Comparison of ENCODE assay signal across 29 cellular contexts in the genomic region with DNA sequence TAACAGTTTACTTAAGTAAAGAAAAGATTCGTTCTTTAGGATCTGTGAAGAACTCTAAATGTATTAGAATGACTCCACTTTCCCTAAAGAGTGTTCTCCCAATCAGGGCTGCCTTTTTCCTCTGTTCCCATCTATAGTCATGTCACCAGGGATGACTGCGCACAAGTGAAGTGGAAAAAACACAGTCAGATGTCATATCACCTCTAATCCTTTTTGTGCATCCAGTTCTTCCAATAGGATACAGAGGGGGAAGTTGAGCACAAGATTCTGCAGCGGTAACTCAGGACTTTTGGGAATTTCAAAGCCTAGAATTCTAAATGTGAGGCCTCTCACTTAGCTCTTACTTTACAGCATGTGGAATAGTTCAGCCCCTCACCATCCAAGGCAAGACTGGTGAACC.
"Had no signal": no experiment of that assay in that cellular context is flagged by ENCODE, and none has a peak within 500 bp of the region (broad histone marks: within the 10 kb centered on the region; RNA-seq: fewer than 3 reads in every experiment).

No MANE protein-coding gene starts in this region.

- H3K27me3 Mint-ChIP-seq: natural killer cell treated with Interleukin-12 subunit alpha and Interleukin-12 subunit beta and Interleukin-15 and Interleukin-18, amount 100 ng/mL, for 72 hours; stimulated activated naive B cell treated with anti-CD40 and anti-IgM and Interleukin-4, amounts not matched to agents 10 μg/mL and 1 μg/mL and 100 μg/mL, for 72 hours had no signal

- H3K4me1 ChIP-seq: heart left ventricle, left lung, pancreas, prostate gland, suprapubic skin, tibial artery, upper lobe of right lung had no signal

- H3K36me3 ChIP-seq: heart left ventricle, left lung, pancreas, prostate gland, suprapubic skin, thoracic aorta, tibial artery, upper lobe of right lung had no signal

- H3K36me3 Mint-ChIP-seq: immature natural killer cell; naive thymus-derived CD4-positive, alpha-beta T cell; natural killer cell treated with Interleukin-12 subunit alpha and Interleukin-12 subunit beta and Interleukin-15 and Interleukin-18, amount 100 ng/mL, for 72 hours; stimulated activated naive B cell treated with anti-CD40 and anti-IgM and Interleukin-4, amounts not matched to agents 10 μg/mL and 1 μg/mL and 100 μg/mL, for 72 hours had no signal

- H3K27ac ChIP-seq: heart left ventricle, left lung, pancreas, prostate gland, skin epidermis, suprapubic skin, thoracic aorta, tibial artery, upper lobe of right lung had no signal

- H3K27me3 ChIP-seq: left lung, pancreas, suprapubic skin, tibial artery, upper lobe of right lung had no signal

- DNase-seq: heart left ventricle; hypothalamus; immature natural killer cell; kidney; left colon; left lung; midbrain; mucosa of descending colon; naive thymus-derived CD4-positive, alpha-beta T cell; nucleus accumbens; pancreas; posterior cingulate gyrus; stimulated activated CD4-positive, alpha-beta T cell treated with anti-CD3 and anti-CD28 coated beads, Interleukin-12 subunit alpha, Interleukin-12 subunit beta, amount 100 ng/mL, for 4 hours; stimulated activated CD4-positive, alpha-beta T cell treated with anti-CD3 and anti-CD28 coated beads, Interleukin-15, amount 100 ng/mL, for 24 hours; stimulated activated CD4-positive, alpha-beta T cell treated with anti-CD3 and anti-CD28 coated beads, Interleukin-2, amount 100 ng/mL, for 24 hours; stimulated activated CD4-positive, alpha-beta T cell treated with anti-CD3 and anti-CD28 coated beads, Interleukin-4, amount 100 ng/mL, for 1 hour; stimulated activated naive B cell treated with anti-CD40 and anti-IgM and Interleukin-4, amounts not matched to agents 10 μg/mL and 1 μg/mL and 100 μg/mL, for 72 hours; stimulated activated naive CD8-positive, alpha-beta T cell treated with anti-CD3 and anti-CD28 coated beads, Interleukin-15, Interleukin-2, amounts not matched to agents 100 U/mL and 50 U/mL, for 24 hours; tibial artery; trophoblast cell; upper lobe of right lung had no signal

- H3K4me1 Mint-ChIP-seq: immature natural killer cell; naive thymus-derived CD4-positive, alpha-beta T cell; stimulated activated naive B cell treated with anti-CD40 and anti-IgM and Interleukin-4, amounts not matched to agents 10 μg/mL and 1 μg/mL and 100 μg/mL, for 72 hours had no signal

- H3K4me3 ChIP-seq: heart left ventricle, left lung, lung, mucosa of descending colon, pancreas, prostate gland, skin epidermis, suprapubic skin, thoracic aorta, tibial artery, upper lobe of right lung had no signal

- ATAC-seq: heart left ventricle; left colon; left lung; mucosa of descending colon; naive thymus-derived CD4-positive, alpha-beta T cell; natural killer cell treated with Interleukin-12 subunit alpha and Interleukin-12 subunit beta and Interleukin-15 and Interleukin-18, amount 100 ng/mL, for 72 hours; pancreas; sciatic nerve; stimulated activated naive B cell treated with anti-CD40 and anti-IgM and Interleukin-4, amounts not matched to agents 10 μg/mL and 1 μg/mL and 100 μg/mL, for 72 hours; stimulated activated naive CD8-positive, alpha-beta T cell treated with anti-CD3 and anti-CD28 coated beads, Interleukin-15, Interleukin-2, amounts not matched to agents 100 U/mL and 50 U/mL, for 24 hours; upper lobe of right lung had no signal

- H3K4me3 Mint-ChIP-seq: immature natural killer cell; naive thymus-derived CD4-positive, alpha-beta T cell; natural killer cell treated with Interleukin-12 subunit alpha and Interleukin-12 subunit beta and Interleukin-15 and Interleukin-18, amount 100 ng/mL, for 72 hours; neural crest cell; stimulated activated naive B cell treated with anti-CD40 and anti-IgM and Interleukin-4, amounts not matched to agents 10 μg/mL and 1 μg/mL and 100 μg/mL, for 72 hours had no signal

- H3K27ac Mint-ChIP-seq: immature natural killer cell; naive thymus-derived CD4-positive, alpha-beta T cell; natural killer cell treated with Interleukin-12 subunit alpha and Interleukin-12 subunit beta and Interleukin-15 and Interleukin-18, amount 100 ng/mL, for 72 hours; stimulated activated naive B cell treated with anti-CD40 and anti-IgM and Interleukin-4, amounts not matched to agents 10 μg/mL and 1 μg/mL and 100 μg/mL, for 72 hours had no signal

- H3K9me3 ChIP-seq: heart left ventricle, left lung, mucosa of descending colon, pancreas, prostate gland, suprapubic skin, thoracic aorta, tibial artery, upper lobe of right lung had no signal

- H3K9me3 Mint-ChIP-seq: neural crest cell had no signal
